18 cellular contexts compared by ENCODE assay signal in the genomic region with DNA sequence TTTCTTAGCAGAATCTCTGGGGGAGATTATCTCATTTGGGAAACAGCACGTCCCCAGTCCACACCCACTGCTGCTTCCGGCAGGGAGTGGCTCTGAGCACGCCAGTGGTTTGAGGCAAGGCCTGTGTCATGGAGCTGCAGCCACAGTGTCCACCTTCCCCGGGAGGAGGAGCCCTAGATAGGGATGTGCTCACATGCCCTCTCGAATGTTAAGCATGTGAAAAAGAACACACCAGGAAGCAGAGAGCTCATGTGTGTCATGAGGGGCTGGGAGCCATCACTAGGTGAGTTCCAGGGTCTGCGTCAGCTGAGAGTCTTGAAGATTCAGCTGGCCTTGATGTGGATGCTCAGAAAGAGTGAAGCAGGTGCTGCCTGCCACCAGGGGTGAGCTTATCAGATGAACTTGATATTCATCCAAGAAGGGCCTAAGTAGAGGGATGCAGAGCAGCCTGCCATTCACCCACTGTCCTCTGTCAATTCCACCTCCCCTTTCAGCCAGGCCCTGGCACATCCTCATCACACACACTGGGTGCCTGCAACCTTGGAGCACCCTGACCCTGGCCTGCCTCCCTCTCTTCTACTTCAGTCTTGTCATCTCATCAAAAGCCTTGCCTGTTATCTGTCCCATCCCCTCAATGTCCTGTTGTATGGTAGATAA. TPM values are rescaled to one million over a fixed set of nuclear protein-coding genes. Genes with fewer than 3 reads are reported as not detected.
DNase-seq lines count a peak whose midpoint lies in the region; ATAC-seq, FAIRE-seq and TF ChIP-seq lines count a peak whose summit lies in the region.
"Had no signal": no experiment of that assay in that cellular context is flagged by ENCODE, and none has a peak within 500 bp of the region (broad histone marks: within the 10 kb centered on the region; RNA-seq: fewer than 3 reads in every experiment).

No MANE protein-coding gene starts in this region.

- RAD21 ChIA-PET in HCT116 (lab: Charles Lee; ENCODE audit: low non-redundant PET in 1 of 2, low total read pairs in 2 of 2, uncharacterized antibody in 2 of 2, unreplicated experiment in 2 of 2), result no interaction called here

- peaks cover 50% of the 10 kb centered on the region for H3K4me1 Mint-ChIP-seq in astrocyte (ENCODE audit: low read depth, unreplicated experiment)
- H3K4me1 Mint-ChIP-seq: activated CD4-positive, alpha-beta T cell treated with anti-CD3 and anti-CD28 coated beads for 36 hours; activated naive CD4-positive, alpha-beta T cell treated with anti-CD3 and anti-CD28 coated beads, Interleukin-2, amount 50 U/mL, for 24 hours; memory B cell had no signal

- H3K23ac ChIP-seq in trophoblast cell (ENCODE audit: low read length), result no peak overlapping the region

- peak overlapping the region; percentile 62 for H3K27ac Mint-ChIP-seq in astrocyte (ENCODE audit: unreplicated experiment)
- H3K27ac Mint-ChIP-seq: activated CD4-positive, alpha-beta T cell treated with anti-CD3 and anti-CD28 coated beads for 36 hours; activated naive CD4-positive, alpha-beta T cell treated with anti-CD3 and anti-CD28 coated beads, Interleukin-2, amount 50 U/mL, for 24 hours; memory B cell; natural killer cell treated with Interleukin-12 subunit alpha and Interleukin-12 subunit beta and Interleukin-15 and Interleukin-18, amount 100 ng/mL, for 72 hours had no signal

- no peak for DNase-seq in HCT116 (ENCODE audit: low read depth, low spot score)
- no peak for DNase-seq in astrocyte (ENCODE audit: low read depth)
- peak; percentile 57 for DNase-seq in left ventricle myocardium superior
- DNase-seq in stimulated activated CD8-positive, alpha-beta memory T cell treated with anti-CD3 and anti-CD28 coated beads, Interleukin-4, amount 100 ng/mL, for 48 hours, result peak; percentile 17
- DNase-seq in prostate gland (ENCODE audit: low spot score), result no peak
- DNase-seq in RPMI8226, result no peak
- no peak for DNase-seq in trophoblast cell
- no peak for DNase-seq in NCI-H1048 (lab: John Stamatoyannopoulos, UW)
- DNase-seq: activated CD4-positive, alpha-beta T cell treated with anti-CD3 and anti-CD28 coated beads for 36 hours; body of pancreas; NCI-H1694 treated with DMSO at 0.1 percent for 48 hours; NCI-H446; stimulated activated naive CD4-positive, alpha-beta T cell treated with Interleukin-2 at 50 U/mL for 16 hours; T-helper 2 cell had no signal

- CTCF ChIA-PET in HCT116 (lab: Charles Lee), result no interaction called here

- H4K91ac ChIP-seq in trophoblast cell (ENCODE audit: low read depth, low read length), result no peak overlapping the region

- H3K27ac ChIP-seq in HCT116 (ENCODE audit: low read depth, low read length) (no peak overlapping the region), astrocyte (ENCODE audit: low read depth, low read length) (no peak overlapping the region), prostate gland (no peak overlapping the region), trophoblast cell (ENCODE audit: low read depth, low read length) (no peak overlapping the region)
- H3K27ac ChIP-seq: body of pancreas had no signal

- no peaks in the 10 kb centered on the region for H3K4me1 ChIP-seq in HCT116 (ENCODE audit: control insufficient read depth in 1 of 2, insufficient read depth in 2 of 2, low read length in 2 of 2)
- H3K4me1 ChIP-seq in astrocyte (ENCODE audit: insufficient read depth, low read length), result peaks cover 26% of the 10 kb centered on the region
- no peaks in the 10 kb centered on the region for H3K4me1 ChIP-seq in prostate gland (replicated peaks)
- peaks cover 0 to 3% of the 10 kb centered on the region in 2 experiments for H3K4me1 ChIP-seq in trophoblast cell (ENCODE audit: control insufficient read depth in 1 of 2, insufficient read depth in 2 of 2, low read length in 2 of 2)
- H3K4me1 ChIP-seq: body of pancreas had no signal

- no peaks in the 10 kb centered on the region for H3K79me2 ChIP-seq in HCT116 (ENCODE audit: insufficient read depth, low read length)
- peaks cover 96% of the 10 kb centered on the region for H3K79me2 ChIP-seq in astrocyte (ENCODE audit: insufficient read depth, low read length)
- no peaks in the 10 kb centered on the region for H3K79me2 ChIP-seq in trophoblast cell (ENCODE audit: control insufficient read depth, insufficient read depth, low read length, poor library complexity)

- no peaks in the 10 kb centered on the region for H4K20me1 ChIP-seq in HCT116 (ENCODE audit: insufficient read depth)
- peaks cover 97% of the 10 kb centered on the region for H4K20me1 ChIP-seq in astrocyte (ENCODE audit: insufficient read depth, low read length)

- no peak for TF ChIP-seq RAD21 in HCT116 (IDR thresholded peaks at IDR 0.05; ENCODE audit: low read depth)

- no peak overlapping the region for H2AK5ac ChIP-seq in trophoblast cell (ENCODE audit: low read length)

- H3K9me3 Mint-ChIP-seq in astrocyte (ENCODE audit: unreplicated experiment), result no peaks in the 10 kb centered on the region
- H3K9me3 Mint-ChIP-seq: activated naive CD4-positive, alpha-beta T cell treated with anti-CD3 and anti-CD28 coated beads, Interleukin-2, amount 50 U/mL, for 24 hours; memory B cell; natural killer cell treated with Interleukin-12 subunit alpha and Interleukin-12 subunit beta and Interleukin-15 and Interleukin-18, amount 100 ng/mL, for 72 hours had no signal

- H3K27me3 ChIP-seq in HCT116 (ENCODE audit: insufficient read depth, low read length) (no peaks in the 10 kb centered on the region), astrocyte (ENCODE audit: insufficient read depth, low read length) (no peaks in the 10 kb centered on the region), prostate gland (replicated peaks; ENCODE audit: insufficient read depth) (no peaks in the 10 kb centered on the region), trophoblast cell (ENCODE audit: insufficient read depth, low read length) (no peaks in the 10 kb centered on the region)
- H3K27me3 ChIP-seq: body of pancreas had no signal

- no peak overlapping the region for H2BK12ac ChIP-seq in trophoblast cell (ENCODE audit: low read length)

- H2BK120ac ChIP-seq in trophoblast cell (ENCODE audit: insufficient read depth, low read length, poor library complexity), result no peak overlapping the region

- H3K9me2 ChIP-seq in HCT116 (ENCODE audit: insufficient read depth), result no peaks in the 10 kb centered on the region

- peaks cover 3% of the 10 kb centered on the region for H3K27me3 Mint-ChIP-seq in astrocyte (ENCODE audit: low read depth, unreplicated experiment)
- H3K27me3 Mint-ChIP-seq: activated CD4-positive, alpha-beta T cell treated with anti-CD3 and anti-CD28 coated beads for 36 hours; activated naive CD4-positive, alpha-beta T cell treated with anti-CD3 and anti-CD28 coated beads, Interleukin-2, amount 50 U/mL, for 24 hours had no signal

- FAIRE-seq in astrocyte (lab: Jason Lieb, UNC), result no peak
- FAIRE-seq: urothelium cell line had no signal

- H3K4me2 ChIP-seq in HCT116 (ENCODE audit: low read length), result no peak overlapping the region
- no peak overlapping the region for H3K4me2 ChIP-seq in astrocyte (ENCODE audit: low read length)
- H3K4me2 ChIP-seq in trophoblast cell (ENCODE audit: low read length), result no peak overlapping the region

- 90% methylated on average over 6 of the region's 6 CpGs for WGBS in prostate gland
- WGBS in trophoblast cell (ENCODE audit: extremely low coverage, insufficient coverage, insufficient read length), result no CpG with 5 or more reads among the region's 6 CpGs

- peak overlapping the region; percentile 47 for H3K4me3 Mint-ChIP-seq in astrocyte (ENCODE audit: unreplicated experiment)
- H3K4me3 Mint-ChIP-seq: activated CD4-positive, alpha-beta T cell treated with anti-CD3 and anti-CD28 coated beads for 36 hours; activated naive CD4-positive, alpha-beta T cell treated with anti-CD3 and anti-CD28 coated beads, Interleukin-2, amount 50 U/mL, for 24 hours; memory B cell; natural killer cell treated with Interleukin-12 subunit alpha and Interleukin-12 subunit beta and Interleukin-15 and Interleukin-18, amount 100 ng/mL, for 72 hours had no signal

- H3K9ac ChIP-seq in HCT116 (ENCODE audit: low read length) (no peak overlapping the region), astrocyte (ENCODE audit: low read length) (no peak overlapping the region), trophoblast cell (ENCODE audit: low read length) (no peak overlapping the region)

- no peaks in the 10 kb centered on the region for H3K79me1 ChIP-seq in trophoblast cell (ENCODE audit: low read length)

- H3K9me3 ChIP-seq in HCT116 (ENCODE audit: control insufficient read depth in 1 of 2, insufficient read depth in 1 of 2, low read depth in 1 of 2, low read length in 2 of 2), result no peaks in the 10 kb centered on the region
- no peaks in the 10 kb centered on the region for H3K9me3 ChIP-seq in astrocyte (ENCODE audit: insufficient read depth, low read depth, low read length)
- no peaks in the 10 kb centered on the region for H3K9me3 ChIP-seq in prostate gland
- peaks cover 1% of the 10 kb centered on the region for H3K9me3 ChIP-seq in trophoblast cell (ENCODE audit: insufficient read depth, low read depth, low read length)
- H3K9me3 ChIP-seq: body of pancreas had no signal

- intact Hi-C loops in HCT116 (cut with micrococcal nuclease) (no loop called here), left ventricle myocardium superior (cut with micrococcal nuclease) (no loop called here), prostate gland (cut with DNase I) (no loop called here)

- TF ChIP-seq CTCF in HCT116 (IDR thresholded peaks at IDR 0.05 in 2 of 3, conservative IDR thresholded peaks at IDR 0.05 in 1 of 3; ENCODE audit: borderline replicate concordance in 1 of 3, insufficient read depth in 1 of 3, low read depth in 2 of 3, low read length in 2 of 3), result no peak
- no peak for TF ChIP-seq CTCF in astrocyte (IDR thresholded peaks at IDR 0.05; ENCODE audit: insufficient read depth, low read depth, low read length)
- TF ChIP-seq CTCF in prostate gland (IDR thresholded peaks at IDR 0.05), result no peak

- POLR2A ChIA-PET in HCT116 (lab: Charles Lee), result no interaction called here

- BruUV-seq in HCT116 (replicated peaks; lab: Mats Ljungman, UMichigan), result no TSS peak

- H3K36me3 Mint-ChIP-seq in astrocyte (ENCODE audit: low read depth, unreplicated experiment), result peaks cover 44% of the 10 kb centered on the region
- H3K36me3 Mint-ChIP-seq: activated naive CD4-positive, alpha-beta T cell treated with anti-CD3 and anti-CD28 coated beads, Interleukin-2, amount 50 U/mL, for 24 hours; memory B cell; natural killer cell treated with Interleukin-12 subunit alpha and Interleukin-12 subunit beta and Interleukin-15 and Interleukin-18, amount 100 ng/mL, for 72 hours had no signal

- no peak overlapping the region for H2AFZ ChIP-seq in HCT116 (ENCODE audit: low read depth, low read length, poor library complexity, severe bottlenecking)
- H2AFZ ChIP-seq in astrocyte (ENCODE audit: low read depth, low read length), result no peak overlapping the region
- no peak overlapping the region for H2AFZ ChIP-seq in trophoblast cell (ENCODE audit: insufficient read depth, low read length, poor library complexity)

- no peak overlapping the region for H2BK5ac ChIP-seq in trophoblast cell (ENCODE audit: low read depth, low read length, poor library complexity)

- H4K12ac ChIP-seq in trophoblast cell (ENCODE audit: low read depth, low read length), result no peak overlapping the region

- H3K14ac ChIP-seq in trophoblast cell (ENCODE audit: low read length), result no peak overlapping the region

- no peak overlapping the region for H4K8ac ChIP-seq in trophoblast cell (ENCODE audit: low read depth, low read length)

- H3K4ac ChIP-seq in trophoblast cell (ENCODE audit: low read depth, low read length), result no peak overlapping the region

- H3K36me3 ChIP-seq in HCT116 (ENCODE audit: control insufficient read depth in 1 of 2, insufficient read depth in 2 of 2, low read length in 2 of 2), result no peaks in the 10 kb centered on the region
- no peaks in the 10 kb centered on the region for H3K36me3 ChIP-seq in astrocyte (ENCODE audit: insufficient read depth, low read length)
- no peaks in the 10 kb centered on the region for H3K36me3 ChIP-seq in prostate gland
- H3K36me3 ChIP-seq in trophoblast cell (ENCODE audit: control insufficient read depth in 1 of 2, insufficient read depth in 2 of 2, low read length in 2 of 2), result no peaks in the 10 kb centered on the region

- ATAC-seq in HCT116 (peak; percentile 36; the same call in 1 of the 2 replicates), left ventricle myocardium superior (peak; percentile 65)
- ATAC-seq: activated CD4-positive, alpha-beta T cell treated with anti-CD3 and anti-CD28 coated beads for 36 hours; body of pancreas; natural killer cell treated with Interleukin-12 subunit alpha and Interleukin-12 subunit beta and Interleukin-15 and Interleukin-18, amount 100 ng/mL, for 72 hours had no signal

- no peak overlapping the region for H3K18ac ChIP-seq in trophoblast cell (ENCODE audit: low read length)

- no peak for TF ChIP-seq POLR2A in HCT116 (IDR thresholded peaks at IDR 0.05; ENCODE audit: borderline replicate concordance, extremely low read depth, insufficient read depth, insufficient read length)
- no peak for TF ChIP-seq POLR2A in prostate gland (IDR thresholded peaks at IDR 0.05)

- H3K4me3 ChIP-seq in HCT116 (replicated peaks in 1 of 2; ENCODE audit: low read depth in 1 of 2, low read length in 2 of 2) (no peak overlapping the region), astrocyte (ENCODE audit: insufficient read depth, low read depth, low read length) (no peak overlapping the region), prostate gland (no peak overlapping the region), trophoblast cell (ENCODE audit: low read depth, low read length) (no peak overlapping the region)
- H3K4me3 ChIP-seq: body of pancreas had no signal

RNA-seq across cellular contexts. Expression of a gene that starts 16.3 kb away (rescaled TPM):
- not detected for total RNA-seq in HCT116 (2021; ENCODE audit: unreplicated experiment)
- polyA plus RNA-seq in HCT116 (2012), result 0.01 and 0.03 TPM in 2 replicates
- total RNA-seq in astrocyte, result 193 and 369 TPM in 2 replicates
- total RNA-seq in left ventricle myocardium superior, result 23.5 TPM
- 10 to 100 TPM in 1 of 2 donors, 1 to 10 TPM in 1; 2.0 to 11.0 TPM for total RNA-seq in prostate gland
- polyA plus RNA-seq in trophoblast cell (2013), result 3.8 and 4.9 TPM in 2 replicates

Comparison
In these comparisons a context has a peak if more than half of its experiments do, and no peak if none do; other contexts are left out.
1. DNase-seq: peak in left ventricle myocardium superior (single experiment) and stimulated activated CD8-positive, alpha-beta memory T cell treated with anti-CD3 and anti-CD28 coated beads, Interleukin-4, amount 100 ng/mL, for 48 hours (single experiment); none in HCT116 (single experiment), astrocyte (single experiment), prostate gland (single experiment), RPMI8226 (single experiment), trophoblast cell (0 of 2) and NCI-H1048 (single experiment).